18 cellular contexts compared by ENCODE assay signal in the genomic region with DNA sequence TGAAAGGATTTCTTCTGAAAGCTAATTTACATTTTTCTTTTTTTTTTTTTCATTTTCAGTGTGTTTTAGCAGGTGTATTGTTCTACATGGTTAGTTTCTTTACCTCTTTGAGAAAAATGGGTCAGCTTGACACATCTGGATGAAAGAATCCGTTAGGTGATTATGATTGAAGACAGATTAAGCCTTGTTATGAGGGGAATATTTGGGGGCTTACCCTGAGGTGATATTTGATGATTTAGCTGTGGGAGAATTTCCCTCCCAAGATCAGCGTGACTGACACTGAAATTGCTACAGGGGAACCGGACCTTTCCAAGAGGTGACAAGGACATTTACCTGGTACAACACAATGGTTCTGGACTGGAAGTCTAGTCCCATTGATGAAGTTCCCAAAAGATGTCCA.
DNase-seq lines count a peak whose midpoint lies in the region; ATAC-seq and TF ChIP-seq lines count a peak whose summit lies in the region.
"Had no signal": no experiment of that assay in that cellular context is flagged by ENCODE, and none has a peak within 500 bp of the region (broad histone marks: within the 10 kb centered on the region; RNA-seq: fewer than 3 reads in every experiment).

No MANE protein-coding gene starts in this region.

- H2AFZ ChIP-seq in SU-DHL-6 (ENCODE audit: low read depth, low read length, severe bottlenecking): no peak overlapping the region

- no peaks in the 10 kb centered on the region for H3K9me3 ChIP-seq in SU-DHL-6 (ENCODE audit: insufficient read depth, low read length)
- H3K9me3 ChIP-seq: colonic mucosa, gastrocnemius medialis, ovary, tibial nerve had no signal

- no peaks in the 10 kb centered on the region for H4K20me1 ChIP-seq in SU-DHL-6 (ENCODE audit: low read depth, low read length)

- ATAC-seq in GM18517 (IDR thresholded peaks at IDR 0.05; ENCODE audit: unreplicated experiment): peak; percentile 49
- ATAC-seq in GM19463 (IDR thresholded peaks at IDR 0.05; ENCODE audit: unreplicated experiment): peak; percentile 42
- peak; percentile 55 for ATAC-seq in HG02852 (IDR thresholded peaks at IDR 0.05; ENCODE audit: unreplicated experiment)
- ATAC-seq in naive thymus-derived CD8-positive, alpha-beta T cell: no peak
- no peak for ATAC-seq in GM21526 (IDR thresholded peaks at IDR 0.05; ENCODE audit: low FRiP score, unreplicated experiment)
- ATAC-seq: gastrocnemius medialis, left ventricle myocardium superior had no signal

- peaks cover 25% of the 10 kb centered on the region for H3F3A ChIP-seq in SU-DHL-6 (ENCODE audit: insufficient read depth)

- H3K9me2 ChIP-seq in SU-DHL-6 (replicated peaks; ENCODE audit: insufficient read depth, low read length): no peaks in the 10 kb centered on the region

- H3K4me3 Mint-ChIP-seq in naive thymus-derived CD8-positive, alpha-beta T cell: no peak overlapping the region

- no peaks in the 10 kb centered on the region for H3K9me3 Mint-ChIP-seq in naive thymus-derived CD8-positive, alpha-beta T cell

- H3K9ac ChIP-seq in SU-DHL-6 (ENCODE audit: low read length): peak overlapping the region; percentile 36

- no peak overlapping the region for H3K27ac Mint-ChIP-seq in naive thymus-derived CD8-positive, alpha-beta T cell

- H3K27ac ChIP-seq in SU-DHL-6 (ENCODE audit: low read depth, low read length) (peak overlapping the region; percentile 78), substantia nigra (ENCODE audit: low read depth, low read length, poor library complexity, severe bottlenecking) (no peak overlapping the region)
- H3K27ac ChIP-seq: colonic mucosa, gastrocnemius medialis, ovary, tibial nerve had no signal

- TF ChIP-seq CTCF in SU-DHL-6 (IDR thresholded peaks at IDR 0.05; ENCODE audit: insufficient read depth, low read length, poor library complexity, severe bottlenecking): no peak

- H3K27me3 ChIP-seq in SU-DHL-6 (ENCODE audit: low read length): no peaks in the 10 kb centered on the region
- H3K27me3 ChIP-seq: colonic mucosa, gastrocnemius medialis, ovary, tibial nerve had no signal

- peaks cover 0 to 2% (median 0%) of the 10 kb centered on the region in 3 donors for H3K36me3 Mint-ChIP-seq in naive thymus-derived CD8-positive, alpha-beta T cell

- no peaks in the 10 kb centered on the region for H3K79me2 ChIP-seq in SU-DHL-6 (ENCODE audit: insufficient read depth, low read length)

- peaks cover 8 to 26% (median 11%) of the 10 kb centered on the region in 4 donors for H3K4me1 Mint-ChIP-seq in naive thymus-derived CD8-positive, alpha-beta T cell

- H3K4me3 ChIP-seq in SU-DHL-6 (ENCODE audit: insufficient read depth, low read length, poor library complexity, severe bottlenecking): peak overlapping the region; percentile 11
- H3K4me3 ChIP-seq: colonic mucosa, gastrocnemius medialis, ovary, tibial nerve had no signal

- POLR2A ChIA-PET in naive thymus-derived CD8-positive, alpha-beta T cell (lab: Charles Lee): no interaction called here

- peak overlapping the region; percentile 54 for H3K4me2 ChIP-seq in SU-DHL-6 (ENCODE audit: low read depth, low read length, poor library complexity, severe bottlenecking)

- H3K27me3 Mint-ChIP-seq in naive thymus-derived CD8-positive, alpha-beta T cell: no peaks in the 10 kb centered on the region

- DNase-seq in naive thymus-derived CD8-positive, alpha-beta T cell: no peak
- DNase-seq in stimulated activated CD4-positive, alpha-beta T cell treated with anti-CD3 and anti-CD28 coated beads, Interleukin-4, amount 100 ng/mL, for 1 hour: no peak
- DNase-seq in substantia nigra (lab: John Stamatoyannopoulos, UW): no peak
- DNase-seq: activated CD4-positive, CD25-positive, alpha-beta regulatory T cell treated with anti-CD3 and anti-CD28 coated beads, Interleukin-2, amount 50 U/mL, for 72 hours; activated naive CD4-positive, alpha-beta T cell treated with Interleukin-2 at 50 U/mL for 16 hours; colonic mucosa; gastrocnemius medialis; left ventricle myocardium superior; NCI-H1694 treated with DMSO at 0.1 percent for 48 hours; ovary; SHP77; stimulated activated CD4-positive, alpha-beta T cell treated with anti-CD3 and anti-CD28 coated beads, Interleukin-4, amount 100 ng/mL, for 4 hours had no signal

- no peaks in the 10 kb centered on the region for H3K36me3 ChIP-seq in SU-DHL-6 (ENCODE audit: low read length)
- H3K36me3 ChIP-seq: colonic mucosa, gastrocnemius medialis, ovary, tibial nerve had no signal

Comparison
In these comparisons a context has a peak if more than half of its experiments do, and no peak if none do; other contexts are left out.
1. ATAC-seq: peak in GM18517 (single experiment), GM19463 (single experiment) and HG02852 (single experiment); none in naive thymus-derived CD8-positive, alpha-beta T cell (0 of 2) and GM21526 (single experiment).